Comparison of ENCODE assay signal across 12 cellular contexts in genomic region chr5:164354138-164354751, GRCh38.
"Had no signal": no experiment of that assay in that cellular context is flagged by ENCODE, and none has a peak within 500 bp of the region (broad histone marks: within the 10 kb centered on the region; RNA-seq: fewer than 3 reads in every experiment).

No MANE protein-coding gene starts in this region.

- DNase-seq: activated CD4-positive, alpha-beta memory T cell treated with anti-CD3 and anti-CD28 coated beads for 36 hours; activated CD4-positive, alpha-beta T cell treated with anti-CD3 and anti-CD28 coated beads for 1 hour; activated T-cell treated with anti-CD3 and anti-CD28 coated beads, Interleukin-2, amount 50 U/mL, for 72 hours; lower lobe of right lung; midbrain; naive B cell; pancreas; stomach had no signal

- H3K4me3 ChIP-seq: esophagus muscularis mucosa, lower lobe of right lung, pancreas, stomach, thoracic aorta had no signal

- H3K36me3 ChIP-seq: esophagus muscularis mucosa, lower lobe of right lung, pancreas, stomach, thoracic aorta had no signal

- H3K27ac ChIP-seq: esophagus muscularis mucosa, lower lobe of right lung, pancreas, stomach, thoracic aorta had no signal

- H3K4me1 ChIP-seq: esophagus muscularis mucosa, lower lobe of right lung, pancreas had no signal

- H3K9me3 ChIP-seq: esophagus muscularis mucosa, lower lobe of right lung, pancreas, stomach, thoracic aorta had no signal

- FAIRE-seq: astrocyte, colon, pancreas had no signal

- H3K27me3 ChIP-seq: esophagus muscularis mucosa, pancreas, stomach had no signal
